10 cellular contexts compared by ENCODE assay signal in the genomic region with DNA sequence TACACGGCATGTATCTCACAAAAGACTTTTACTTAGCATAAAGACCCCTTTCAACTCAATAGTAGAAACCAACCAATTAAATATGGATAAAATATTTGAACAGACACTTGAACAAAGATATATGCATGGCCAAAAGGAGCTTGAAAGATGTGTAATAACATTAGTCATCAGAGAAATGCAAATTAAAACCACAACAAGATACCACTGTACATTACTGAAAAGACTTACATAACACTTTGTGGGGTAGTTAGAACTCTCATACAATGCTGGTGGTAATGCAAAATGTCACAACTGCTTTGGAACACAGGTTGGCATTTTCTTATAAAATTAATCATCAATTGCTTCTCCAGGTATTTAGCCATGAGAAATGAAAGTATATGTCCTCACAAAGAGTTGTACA.
DNase-seq lines count a peak whose midpoint lies in the region; ATAC-seq and TF ChIP-seq lines count a peak whose summit lies in the region.
"Had no signal": no experiment of that assay in that cellular context is flagged by ENCODE, and none has a peak within 500 bp of the region (broad histone marks: within the 10 kb centered on the region; RNA-seq: fewer than 3 reads in every experiment).

No MANE protein-coding gene starts in this region.

- H3K4me3 Mint-ChIP-seq in GM23338, result no peak overlapping the region

- no peaks in the 10 kb centered on the region for H3K79me2 ChIP-seq in GM23338 (replicated peaks; ENCODE audit: insufficient read depth)

- H3K27ac Mint-ChIP-seq in GM23338, result no peak overlapping the region

- no peak for TF ChIP-seq CTCF in foreskin keratinocyte (conservative IDR thresholded peaks at IDR 0.05)
- no peak for TF ChIP-seq CTCF in GM23338 (conservative IDR thresholded peaks at IDR 0.05; ENCODE audit: low read depth in 2 of 2)

- no peak overlapping the region for H3K4me3 ChIP-seq in GM23338
- H3K4me3 ChIP-seq: lung, uterus had no signal

- H3K4me1 ChIP-seq in foreskin keratinocyte (peaks cover 9% of the 10 kb centered on the region), GM23338 (ENCODE audit: insufficient read depth) (no peaks in the 10 kb centered on the region)
- H3K4me1 ChIP-seq: uterus had no signal

- no peaks in the 10 kb centered on the region for H3K36me3 ChIP-seq in GM23338 (ENCODE audit: insufficient read depth)
- H3K36me3 ChIP-seq: uterus had no signal

- no peaks in the 10 kb centered on the region for H3K9me2 ChIP-seq in GM23338 (ENCODE audit: insufficient read depth)

- H3K9me3 Mint-ChIP-seq in GM23338, result no peaks in the 10 kb centered on the region

- H3K4me1 Mint-ChIP-seq in GM23338, result no peaks in the 10 kb centered on the region

- ATAC-seq in GM18502 (IDR thresholded peaks at IDR 0.05; ENCODE audit: poor library complexity, unreplicated experiment) (peak; percentile 83), HG02678 (IDR thresholded peaks at IDR 0.05; ENCODE audit: unreplicated experiment) (peak; percentile 88), foreskin keratinocyte (peak; percentile 98), esophagus mucosa (no peak), GM23338 (no peak)

- H3K27me3 ChIP-seq in foreskin keratinocyte (no peaks in the 10 kb centered on the region), GM23338 (ENCODE audit: insufficient read depth) (no peaks in the 10 kb centered on the region)
- H3K27me3 ChIP-seq: uterus had no signal

- DNase-seq in NOMO-1 treated with DMSO at 0.1 percent for 48 hours (lab: John Stamatoyannopoulos, UW; ENCODE audit: unreplicated experiment), result peak; percentile 40
- DNase-seq in foreskin keratinocyte, result peak; percentile 50 to 74
- DNase-seq in activated gamma-delta T cell treated with Interleukin-2 at 50 U/mL for 16 hours, result no peak
- DNase-seq in H4 (ENCODE audit: low spot score), result no peak
- no peak for DNase-seq in GM23338 (ENCODE audit: low spot score)
- DNase-seq: uterus had no signal

- no peaks in the 10 kb centered on the region; the same call in 2 of the 3 replicates for H3K36me3 Mint-ChIP-seq in GM23338 (ENCODE audit: low read depth)

- no peaks in the 10 kb centered on the region for H3K27me3 Mint-ChIP-seq in GM23338 (ENCODE audit: insufficient read depth, low read depth, poor library complexity)

- no peaks in the 10 kb centered on the region for H4K20me1 ChIP-seq in GM23338 (replicated peaks; ENCODE audit: insufficient read depth)

- H3F3A ChIP-seq in GM23338 (replicated peaks; ENCODE audit: low read depth), result no peaks in the 10 kb centered on the region

- no peak overlapping the region for H3K27ac ChIP-seq in foreskin keratinocyte
- H3K27ac ChIP-seq in GM23338 (ENCODE audit: low read depth), result no peak overlapping the region
- H3K27ac ChIP-seq: uterus had no signal

- no peak overlapping the region for H3K4me2 ChIP-seq in GM23338

- no peak overlapping the region for H2AFZ ChIP-seq in GM23338

TF ChIP-seq in GM23338, 12 proteins besides CTCF, POLR2A, EP300 and RAD21:
- TF ChIP-seq, protein P1, sequence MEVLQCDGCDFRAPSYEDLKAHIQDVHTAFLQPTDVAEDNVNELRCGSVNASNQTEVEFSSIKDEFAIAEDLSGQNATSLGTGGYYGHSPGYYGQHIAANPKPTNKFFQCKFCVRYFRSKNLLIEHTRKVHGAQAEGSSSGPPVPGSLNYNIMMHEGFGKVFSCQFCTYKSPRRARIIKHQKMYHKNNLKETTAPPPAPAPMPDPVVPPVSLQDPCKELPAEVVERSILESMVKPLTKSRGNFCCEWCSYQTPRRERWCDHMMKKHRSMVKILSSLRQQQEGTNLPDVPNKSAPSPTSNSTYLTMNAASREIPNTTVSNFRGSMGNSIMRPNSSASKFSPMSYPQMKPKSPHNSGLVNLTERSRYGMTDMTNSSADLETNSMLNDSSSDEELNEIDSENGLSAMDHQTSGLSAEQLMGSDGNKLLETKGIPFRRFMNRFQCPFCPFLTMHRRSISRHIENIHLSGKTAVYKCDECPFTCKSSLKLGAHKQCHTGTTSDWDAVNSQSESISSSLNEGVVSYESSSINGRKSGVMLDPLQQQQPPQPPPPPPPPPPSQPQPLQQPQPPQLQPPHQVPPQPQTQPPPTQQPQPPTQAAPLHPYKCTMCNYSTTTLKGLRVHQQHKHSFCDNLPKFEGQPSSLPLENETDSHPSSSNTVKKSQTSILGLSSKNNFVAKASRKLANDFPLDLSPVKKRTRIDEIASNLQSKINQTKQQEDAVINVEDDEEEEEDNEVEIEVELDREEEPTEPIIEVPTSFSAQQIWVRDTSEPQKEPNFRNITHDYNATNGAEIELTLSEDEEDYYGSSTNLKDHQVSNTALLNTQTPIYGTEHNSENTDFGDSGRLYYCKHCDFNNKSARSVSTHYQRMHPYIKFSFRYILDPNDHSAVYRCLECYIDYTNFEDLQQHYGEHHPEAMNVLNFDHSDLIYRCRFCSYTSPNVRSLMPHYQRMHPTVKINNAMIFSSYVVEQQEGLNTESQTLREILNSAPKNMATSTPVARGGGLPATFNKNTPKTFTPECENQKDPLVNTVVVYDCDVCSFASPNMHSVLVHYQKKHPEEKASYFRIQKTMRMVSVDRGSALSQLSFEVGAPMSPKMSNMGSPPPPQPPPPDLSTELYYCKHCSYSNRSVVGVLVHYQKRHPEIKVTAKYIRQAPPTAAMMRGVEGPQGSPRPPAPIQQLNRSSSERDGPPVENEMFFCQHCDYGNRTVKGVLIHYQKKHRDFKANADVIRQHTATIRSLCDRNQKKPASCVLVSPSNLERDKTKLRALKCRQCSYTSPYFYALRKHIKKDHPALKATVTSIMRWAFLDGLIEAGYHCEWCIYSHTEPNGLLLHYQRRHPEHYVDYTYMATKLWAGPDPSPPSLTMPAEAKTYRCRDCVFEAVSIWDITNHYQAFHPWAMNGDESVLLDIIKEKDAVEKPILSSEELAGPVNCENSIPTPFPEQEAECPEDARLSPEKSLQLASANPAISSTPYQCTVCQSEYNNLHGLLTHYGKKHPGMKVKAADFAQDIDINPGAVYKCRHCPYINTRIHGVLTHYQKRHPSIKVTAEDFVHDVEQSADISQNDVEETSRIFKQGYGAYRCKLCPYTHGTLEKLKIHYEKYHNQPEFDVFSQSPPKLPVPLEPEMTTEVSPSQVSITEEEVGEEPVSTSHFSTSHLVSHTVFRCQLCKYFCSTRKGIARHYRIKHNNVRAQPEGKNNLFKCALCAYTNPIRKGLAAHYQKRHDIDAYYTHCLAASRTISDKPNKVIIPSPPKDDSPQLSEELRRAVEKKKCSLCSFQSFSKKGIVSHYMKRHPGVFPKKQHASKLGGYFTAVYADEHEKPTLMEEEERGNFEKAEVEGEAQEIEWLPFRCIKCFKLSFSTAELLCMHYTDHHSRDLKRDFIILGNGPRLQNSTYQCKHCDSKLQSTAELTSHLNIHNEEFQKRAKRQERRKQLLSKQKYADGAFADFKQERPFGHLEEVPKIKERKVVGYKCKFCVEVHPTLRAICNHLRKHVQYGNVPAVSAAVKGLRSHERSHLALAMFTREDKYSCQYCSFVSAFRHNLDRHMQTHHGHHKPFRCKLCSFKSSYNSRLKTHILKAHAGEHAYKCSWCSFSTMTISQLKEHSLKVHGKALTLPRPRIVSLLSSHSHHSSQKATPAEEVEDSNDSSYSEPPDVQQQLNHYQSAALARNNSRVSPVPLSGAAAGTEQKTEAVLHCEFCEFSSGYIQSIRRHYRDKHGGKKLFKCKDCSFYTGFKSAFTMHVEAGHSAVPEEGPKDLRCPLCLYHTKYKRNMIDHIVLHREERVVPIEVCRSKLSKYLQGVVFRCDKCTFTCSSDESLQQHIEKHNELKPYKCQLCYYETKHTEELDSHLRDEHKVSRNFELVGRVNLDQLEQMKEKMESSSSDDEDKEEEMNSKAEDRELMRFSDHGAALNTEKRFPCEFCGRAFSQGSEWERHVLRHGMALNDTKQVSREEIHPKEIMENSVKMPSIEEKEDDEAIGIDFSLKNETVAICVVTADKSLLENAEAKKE (CRISPR knock-in tag; IDR thresholded peaks at IDR 0.05), result no peak
- no peak for TF ChIP-seq ZNF331 (CRISPR knock-in tag; IDR thresholded peaks at IDR 0.05; ENCODE audit: low read depth)
- no peak for TF ChIP-seq POLR2AphosphoS5 (IDR thresholded peaks at IDR 0.05; ENCODE audit: low read depth)
- no peak for TF ChIP-seq EZH2 (IDR thresholded peaks at IDR 0.05; ENCODE audit: low read depth, unreplicated experiment)
- no peak for TF ChIP-seq JUNB (IDR thresholded peaks at IDR 0.05; ENCODE audit: unreplicated experiment)
- no peak for TF ChIP-seq NANOG (IDR thresholded peaks at IDR 0.05; ENCODE audit: borderline replicate concordance)
- TF ChIP-seq STAT1 (IDR thresholded peaks at IDR 0.05; ENCODE audit: unreplicated experiment), result no peak
- TF ChIP-seq, protein P2, sequence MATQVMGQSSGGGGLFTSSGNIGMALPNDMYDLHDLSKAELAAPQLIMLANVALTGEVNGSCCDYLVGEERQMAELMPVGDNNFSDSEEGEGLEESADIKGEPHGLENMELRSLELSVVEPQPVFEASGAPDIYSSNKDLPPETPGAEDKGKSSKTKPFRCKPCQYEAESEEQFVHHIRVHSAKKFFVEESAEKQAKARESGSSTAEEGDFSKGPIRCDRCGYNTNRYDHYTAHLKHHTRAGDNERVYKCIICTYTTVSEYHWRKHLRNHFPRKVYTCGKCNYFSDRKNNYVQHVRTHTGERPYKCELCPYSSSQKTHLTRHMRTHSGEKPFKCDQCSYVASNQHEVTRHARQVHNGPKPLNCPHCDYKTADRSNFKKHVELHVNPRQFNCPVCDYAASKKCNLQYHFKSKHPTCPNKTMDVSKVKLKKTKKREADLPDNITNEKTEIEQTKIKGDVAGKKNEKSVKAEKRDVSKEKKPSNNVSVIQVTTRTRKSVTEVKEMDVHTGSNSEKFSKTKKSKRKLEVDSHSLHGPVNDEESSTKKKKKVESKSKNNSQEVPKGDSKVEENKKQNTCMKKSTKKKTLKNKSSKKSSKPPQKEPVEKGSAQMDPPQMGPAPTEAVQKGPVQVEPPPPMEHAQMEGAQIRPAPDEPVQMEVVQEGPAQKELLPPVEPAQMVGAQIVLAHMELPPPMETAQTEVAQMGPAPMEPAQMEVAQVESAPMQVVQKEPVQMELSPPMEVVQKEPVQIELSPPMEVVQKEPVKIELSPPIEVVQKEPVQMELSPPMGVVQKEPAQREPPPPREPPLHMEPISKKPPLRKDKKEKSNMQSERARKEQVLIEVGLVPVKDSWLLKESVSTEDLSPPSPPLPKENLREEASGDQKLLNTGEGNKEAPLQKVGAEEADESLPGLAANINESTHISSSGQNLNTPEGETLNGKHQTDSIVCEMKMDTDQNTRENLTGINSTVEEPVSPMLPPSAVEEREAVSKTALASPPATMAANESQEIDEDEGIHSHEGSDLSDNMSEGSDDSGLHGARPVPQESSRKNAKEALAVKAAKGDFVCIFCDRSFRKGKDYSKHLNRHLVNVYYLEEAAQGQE (IDR thresholded peaks at IDR 0.05; ENCODE audit: unreplicated experiment), result no peak

Comparison
In these comparisons a context has a peak if more than half of its experiments do, and no peak if none do; other contexts are left out.
1. ATAC-seq: peak in GM18502 (single experiment), HG02678 (single experiment) and foreskin keratinocyte (single experiment); none in esophagus mucosa (single experiment) and GM23338 (single experiment).
2. DNase-seq: peak in NOMO-1 treated with DMSO at 0.1 percent for 48 hours (single experiment) and foreskin keratinocyte (2 of 2); none in activated gamma-delta T cell treated with Interleukin-2 at 50 U/mL for 16 hours (single experiment), H4 (single experiment) and GM23338 (single experiment).